In genomic region chr16:12341423-12341822, GRCh38 we compare ENCODE assay signal across 12 cellular contexts.
A peak's percentile ranks its signal among the peaks of the same experiment; 100 is the strongest.
DNase-seq lines count a peak whose midpoint lies in the region; ATAC-seq, FAIRE-seq and TF ChIP-seq lines count a peak whose summit lies in the region.
"Had no signal": no experiment of that assay in that cellular context is flagged by ENCODE, and none has a peak within 500 bp of the region (broad histone marks: within the 10 kb centered on the region; RNA-seq: fewer than 3 reads in every experiment).

No MANE protein-coding gene starts in this region.

- H3K4me1 ChIP-seq in astrocyte (ENCODE audit: insufficient read depth, low read length) = peaks cover 40% of the 10 kb centered on the region
- H3K4me1 ChIP-seq in GM23338 (ENCODE audit: insufficient read depth) = no peaks in the 10 kb centered on the region

- no peaks in the 10 kb centered on the region; the same call in 1 of the 2 replicates for H3K27me3 Mint-ChIP-seq in HFFc6 (ENCODE audit: insufficient read depth)
- H3K27me3 Mint-ChIP-seq in astrocyte (ENCODE audit: low read depth, unreplicated experiment) = no peaks in the 10 kb centered on the region
- peaks cover 2% of the 10 kb centered on the region for H3K27me3 Mint-ChIP-seq in GM23338 (ENCODE audit: insufficient read depth, low read depth, poor library complexity)

- intact Hi-C loops in sciatic nerve (cut with DNase I) = no loop called here

- no peaks in the 10 kb centered on the region; the same call in none of the 2 replicates for H3K36me3 Mint-ChIP-seq in HFFc6 (ENCODE audit: low read depth)
- H3K36me3 Mint-ChIP-seq in astrocyte (ENCODE audit: low read depth, unreplicated experiment) = peaks cover 3% of the 10 kb centered on the region
- H3K36me3 Mint-ChIP-seq in GM23338 (ENCODE audit: low read depth) = no peaks in the 10 kb centered on the region

- H4K20me1 ChIP-seq in astrocyte (ENCODE audit: insufficient read depth, low read length) (no peaks in the 10 kb centered on the region), GM23338 (replicated peaks; ENCODE audit: insufficient read depth) (no peaks in the 10 kb centered on the region; the same call in 1 of the 2 replicates)

- peaks cover 55% of the 10 kb centered on the region for H3K4me1 Mint-ChIP-seq in HFFc6 (ENCODE audit: low read depth)
- peaks cover 35% of the 10 kb centered on the region for H3K4me1 Mint-ChIP-seq in astrocyte (ENCODE audit: low read depth, unreplicated experiment)
- H3K4me1 Mint-ChIP-seq in GM23338 = peaks cover 4% of the 10 kb centered on the region; the same call in 2 of the 3 replicates

- FAIRE-seq in astrocyte (lab: Jason Lieb, UNC) = no peak
- FAIRE-seq: frontal cortex had no signal

- no peaks in the 10 kb centered on the region for H3F3A ChIP-seq in GM23338 (replicated peaks; ENCODE audit: low read depth)

- H3K9me3 Mint-ChIP-seq in HFFc6 (no peaks in the 10 kb centered on the region), astrocyte (ENCODE audit: unreplicated experiment) (no peaks in the 10 kb centered on the region), GM23338 (no peaks in the 10 kb centered on the region)
- H3K9me3 Mint-ChIP-seq: H9 had no signal

- H3K4me2 ChIP-seq in astrocyte (ENCODE audit: low read length) (peak overlapping the region; percentile 70), GM23338 (no peak overlapping the region)

- no peaks in the 10 kb centered on the region for H3K9me3 ChIP-seq in astrocyte (ENCODE audit: insufficient read depth, low read depth, low read length)

- H3K9ac ChIP-seq in astrocyte (ENCODE audit: low read length) = peak overlapping the region; percentile 32

- H3K79me2 ChIP-seq in astrocyte (ENCODE audit: insufficient read depth, low read length) (no peaks in the 10 kb centered on the region), GM23338 (replicated peaks; ENCODE audit: insufficient read depth) (no peaks in the 10 kb centered on the region)

- no peaks in the 10 kb centered on the region for H3K27me3 ChIP-seq in BJ (ENCODE audit: control insufficient read depth, insufficient read depth, low read length)
- H3K27me3 ChIP-seq in astrocyte (ENCODE audit: insufficient read depth, low read length) = no peaks in the 10 kb centered on the region
- no peaks in the 10 kb centered on the region for H3K27me3 ChIP-seq in kidney epithelial cell (ENCODE audit: control insufficient read depth, insufficient read depth, low read length)
- no peaks in the 10 kb centered on the region for H3K27me3 ChIP-seq in GM23338 (ENCODE audit: insufficient read depth)

- no peaks in the 10 kb centered on the region for H3K9me2 ChIP-seq in GM23338 (ENCODE audit: insufficient read depth)

- DNase-seq in BJ (ENCODE audit: low read depth) (peak; percentile 30), HFFc6 (peak; percentile 87), astrocyte (ENCODE audit: low read depth) (peak; percentile 42), kidney epithelial cell (ENCODE audit: low read depth) (peak; percentile 66), putamen (ENCODE audit: low spot score) (no peak), sciatic nerve (ENCODE audit: low spot score) (no peak), GM23338 (ENCODE audit: low spot score) (no peak), globus pallidus (ENCODE audit: low spot score) (no peak)
- DNase-seq: DND-41; H9; stimulated activated naive CD8-positive, alpha-beta T cell treated with anti-CD3 and anti-CD28 coated beads, Interleukin-15, Interleukin-2, amounts not matched to agents 100 U/mL and 50 U/mL, for 24 hours had no signal

- H2AFZ ChIP-seq in astrocyte (ENCODE audit: low read depth, low read length) (no peak overlapping the region), GM23338 (no peak overlapping the region)

- no peak for ATAC-seq in sciatic nerve
- ATAC-seq in GM23338 = no peak
- ATAC-seq: stimulated activated naive CD8-positive, alpha-beta T cell treated with anti-CD3 and anti-CD28 coated beads, Interleukin-15, Interleukin-2, amounts not matched to agents 100 U/mL and 50 U/mL, for 24 hours had no signal

- H3K27ac ChIP-seq in astrocyte (ENCODE audit: low read depth, low read length) (peak overlapping the region; percentile 77), GM23338 (ENCODE audit: low read depth) (no peak overlapping the region)

- H3K4me3 Mint-ChIP-seq in HFFc6 (peak overlapping the region; percentile 45), astrocyte (ENCODE audit: unreplicated experiment) (no peak overlapping the region), GM23338 (no peak overlapping the region)
- H3K4me3 Mint-ChIP-seq: H9 had no signal

- POLR2A ChIA-PET in BJ (lab: Charles Lee) = no interaction called here

- H3K36me3 ChIP-seq in BJ (ENCODE audit: control insufficient read depth, insufficient read depth, low read length) (no peaks in the 10 kb centered on the region), astrocyte (ENCODE audit: insufficient read depth, low read length) (no peaks in the 10 kb centered on the region), kidney epithelial cell (ENCODE audit: control insufficient read depth, insufficient read depth, low read length) (no peaks in the 10 kb centered on the region), GM23338 (ENCODE audit: insufficient read depth) (no peaks in the 10 kb centered on the region)

- CTCF ChIA-PET in BJ (lab: Yijun Ruan, JAX) = interaction anchor here (0.7 to 2.8 kb wide), 6 partner anchors 12 to 278 kb away, joined by 3 to 29 read pairs (median 5); no protein-coding TSS in a partner anchor

- 0 out of 2 replicates have a peak, but pooled peaks have one; percentile 13 for TF ChIP-seq CTCF in BJ (IDR thresholded peaks at IDR 0.05; ENCODE audit: insufficient read depth, low read depth, low read length)
- peak; percentile 61 for TF ChIP-seq CTCF in HFFc6 (IDR thresholded peaks at IDR 0.05)
- peak; percentile 14 for TF ChIP-seq CTCF in astrocyte (IDR thresholded peaks at IDR 0.05; ENCODE audit: insufficient read depth, low read depth, low read length)
- peak; percentile 22 for TF ChIP-seq CTCF in kidney epithelial cell (IDR thresholded peaks at IDR 0.05; ENCODE audit: insufficient read depth, low read length, poor library complexity, severe bottlenecking)
- no peak for TF ChIP-seq CTCF in GM23338 (conservative IDR thresholded peaks at IDR 0.05; ENCODE audit: low read depth in 2 of 2)

- no peak overlapping the region for H3K4me3 ChIP-seq in BJ (ENCODE audit: low read depth, low read length)
- no peak overlapping the region for H3K4me3 ChIP-seq in astrocyte (ENCODE audit: insufficient read depth, low read depth, low read length)
- no peak overlapping the region for H3K4me3 ChIP-seq in kidney epithelial cell (ENCODE audit: low read depth, low read length)
- H3K4me3 ChIP-seq in GM23338 = no peak overlapping the region

- peak overlapping the region; percentile 96 for H3K27ac Mint-ChIP-seq in HFFc6
- H3K27ac Mint-ChIP-seq in astrocyte (ENCODE audit: unreplicated experiment) = no peak overlapping the region
- no peak overlapping the region for H3K27ac Mint-ChIP-seq in GM23338
- H3K27ac Mint-ChIP-seq: H9 had no signal

TF ChIP-seq in GM23338, 12 proteins besides CTCF, POLR2A, EP300 and RAD21 (continues in another document):
- TF ChIP-seq NANOG (IDR thresholded peaks at IDR 0.05; ENCODE audit: borderline replicate concordance) = no peak
- TF ChIP-seq, protein P1, sequence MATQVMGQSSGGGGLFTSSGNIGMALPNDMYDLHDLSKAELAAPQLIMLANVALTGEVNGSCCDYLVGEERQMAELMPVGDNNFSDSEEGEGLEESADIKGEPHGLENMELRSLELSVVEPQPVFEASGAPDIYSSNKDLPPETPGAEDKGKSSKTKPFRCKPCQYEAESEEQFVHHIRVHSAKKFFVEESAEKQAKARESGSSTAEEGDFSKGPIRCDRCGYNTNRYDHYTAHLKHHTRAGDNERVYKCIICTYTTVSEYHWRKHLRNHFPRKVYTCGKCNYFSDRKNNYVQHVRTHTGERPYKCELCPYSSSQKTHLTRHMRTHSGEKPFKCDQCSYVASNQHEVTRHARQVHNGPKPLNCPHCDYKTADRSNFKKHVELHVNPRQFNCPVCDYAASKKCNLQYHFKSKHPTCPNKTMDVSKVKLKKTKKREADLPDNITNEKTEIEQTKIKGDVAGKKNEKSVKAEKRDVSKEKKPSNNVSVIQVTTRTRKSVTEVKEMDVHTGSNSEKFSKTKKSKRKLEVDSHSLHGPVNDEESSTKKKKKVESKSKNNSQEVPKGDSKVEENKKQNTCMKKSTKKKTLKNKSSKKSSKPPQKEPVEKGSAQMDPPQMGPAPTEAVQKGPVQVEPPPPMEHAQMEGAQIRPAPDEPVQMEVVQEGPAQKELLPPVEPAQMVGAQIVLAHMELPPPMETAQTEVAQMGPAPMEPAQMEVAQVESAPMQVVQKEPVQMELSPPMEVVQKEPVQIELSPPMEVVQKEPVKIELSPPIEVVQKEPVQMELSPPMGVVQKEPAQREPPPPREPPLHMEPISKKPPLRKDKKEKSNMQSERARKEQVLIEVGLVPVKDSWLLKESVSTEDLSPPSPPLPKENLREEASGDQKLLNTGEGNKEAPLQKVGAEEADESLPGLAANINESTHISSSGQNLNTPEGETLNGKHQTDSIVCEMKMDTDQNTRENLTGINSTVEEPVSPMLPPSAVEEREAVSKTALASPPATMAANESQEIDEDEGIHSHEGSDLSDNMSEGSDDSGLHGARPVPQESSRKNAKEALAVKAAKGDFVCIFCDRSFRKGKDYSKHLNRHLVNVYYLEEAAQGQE (IDR thresholded peaks at IDR 0.05; ENCODE audit: unreplicated experiment) = no peak
- no peak for TF ChIP-seq CREB1 (CRISPR knock-in tag; IDR thresholded peaks at IDR 0.05; ENCODE audit: low read depth)
- TF ChIP-seq POLR2AphosphoS5 (IDR thresholded peaks at IDR 0.05; ENCODE audit: low read depth) = no peak
- no peak for TF ChIP-seq EZH2phosphoT487 (IDR thresholded peaks at IDR 0.05; ENCODE audit: unreplicated experiment)
- no peak for TF ChIP-seq STAT1 (IDR thresholded peaks at IDR 0.05; ENCODE audit: unreplicated experiment)
- no peak for TF ChIP-seq ZNF331 (CRISPR knock-in tag; IDR thresholded peaks at IDR 0.05; ENCODE audit: low read depth)
- TF ChIP-seq EZH2 (IDR thresholded peaks at IDR 0.05; ENCODE audit: low read depth, unreplicated experiment) = no peak
- no peak for TF ChIP-seq ZNF114 (CRISPR knock-in tag; IDR thresholded peaks at IDR 0.05)

Comparison
In these comparisons a context has a peak if more than half of its experiments do, and no peak if none do; other contexts are left out.
1. DNase-seq: peak in BJ (single experiment), HFFc6 (single experiment), astrocyte (single experiment) and kidney epithelial cell (single experiment); none in putamen (single experiment), sciatic nerve (single experiment), GM23338 (single experiment) and globus pallidus (single experiment).
2. CTCF ChIP-seq: peak in BJ (single experiment), HFFc6 (single experiment), astrocyte (single experiment) and kidney epithelial cell (single experiment); none in GM23338 (0 of 2).